ENCODE assay signal across 1 cellular context in the genomic region with DNA sequence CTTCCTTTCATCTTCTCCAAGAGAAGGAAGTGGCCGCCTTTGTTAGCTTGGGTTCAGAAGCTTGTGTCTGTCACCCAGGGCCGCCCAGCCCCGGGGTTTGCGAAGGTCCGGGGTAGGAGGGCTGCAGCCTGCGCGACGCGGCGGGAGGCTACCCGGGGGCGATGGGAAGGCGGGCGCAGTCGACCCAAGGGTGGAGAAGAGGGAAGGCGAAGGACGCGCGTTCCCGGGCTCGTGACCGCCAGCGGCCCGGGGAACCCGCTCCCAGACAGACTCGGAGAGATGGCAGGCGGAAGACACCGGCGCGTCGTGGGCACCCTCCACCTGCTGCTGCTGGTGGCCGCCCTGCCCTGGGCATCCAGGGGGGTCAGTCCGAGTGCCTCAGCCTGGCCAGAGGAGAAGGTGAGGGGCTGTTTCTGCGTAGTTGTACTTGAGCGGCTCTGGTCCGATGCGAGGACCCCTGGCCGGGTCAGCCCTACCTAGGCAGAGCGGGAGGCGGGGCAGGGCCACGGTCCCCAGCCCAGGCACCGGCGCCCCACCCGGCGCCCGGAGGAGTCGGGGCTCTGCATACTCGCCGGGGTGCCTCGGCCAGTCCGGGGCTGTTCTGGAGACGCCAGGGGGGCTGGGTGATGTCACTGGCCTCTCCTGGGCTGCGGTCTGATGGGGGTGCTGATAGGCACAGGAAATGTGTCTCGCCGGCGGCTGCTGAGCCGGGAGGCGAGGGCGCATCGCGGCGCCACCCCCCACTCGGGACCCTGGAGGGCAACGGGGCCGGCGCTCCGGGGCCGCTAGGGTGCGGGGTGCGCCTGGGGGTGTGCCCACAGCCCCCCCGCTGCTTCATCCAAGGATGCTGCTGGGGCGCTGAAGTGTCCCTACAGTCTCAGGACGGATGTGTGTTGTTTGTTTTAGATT.
A peak's percentile ranks its signal among the peaks of the same experiment; 100 is the strongest.
TF ChIP-seq lines count a peak whose summit lies in the region.

A gene (plus strand): TSS at position 178 of the 909 bp plus-strand sequence. CDS start 102 bp downstream, at position 280.

TF ChIP-seq in HepG2, 621 proteins besides CTCF, POLR2A, EP300 and RAD21 (continued from another document and continues in another):
- TF ChIP-seq, protein P1, sequence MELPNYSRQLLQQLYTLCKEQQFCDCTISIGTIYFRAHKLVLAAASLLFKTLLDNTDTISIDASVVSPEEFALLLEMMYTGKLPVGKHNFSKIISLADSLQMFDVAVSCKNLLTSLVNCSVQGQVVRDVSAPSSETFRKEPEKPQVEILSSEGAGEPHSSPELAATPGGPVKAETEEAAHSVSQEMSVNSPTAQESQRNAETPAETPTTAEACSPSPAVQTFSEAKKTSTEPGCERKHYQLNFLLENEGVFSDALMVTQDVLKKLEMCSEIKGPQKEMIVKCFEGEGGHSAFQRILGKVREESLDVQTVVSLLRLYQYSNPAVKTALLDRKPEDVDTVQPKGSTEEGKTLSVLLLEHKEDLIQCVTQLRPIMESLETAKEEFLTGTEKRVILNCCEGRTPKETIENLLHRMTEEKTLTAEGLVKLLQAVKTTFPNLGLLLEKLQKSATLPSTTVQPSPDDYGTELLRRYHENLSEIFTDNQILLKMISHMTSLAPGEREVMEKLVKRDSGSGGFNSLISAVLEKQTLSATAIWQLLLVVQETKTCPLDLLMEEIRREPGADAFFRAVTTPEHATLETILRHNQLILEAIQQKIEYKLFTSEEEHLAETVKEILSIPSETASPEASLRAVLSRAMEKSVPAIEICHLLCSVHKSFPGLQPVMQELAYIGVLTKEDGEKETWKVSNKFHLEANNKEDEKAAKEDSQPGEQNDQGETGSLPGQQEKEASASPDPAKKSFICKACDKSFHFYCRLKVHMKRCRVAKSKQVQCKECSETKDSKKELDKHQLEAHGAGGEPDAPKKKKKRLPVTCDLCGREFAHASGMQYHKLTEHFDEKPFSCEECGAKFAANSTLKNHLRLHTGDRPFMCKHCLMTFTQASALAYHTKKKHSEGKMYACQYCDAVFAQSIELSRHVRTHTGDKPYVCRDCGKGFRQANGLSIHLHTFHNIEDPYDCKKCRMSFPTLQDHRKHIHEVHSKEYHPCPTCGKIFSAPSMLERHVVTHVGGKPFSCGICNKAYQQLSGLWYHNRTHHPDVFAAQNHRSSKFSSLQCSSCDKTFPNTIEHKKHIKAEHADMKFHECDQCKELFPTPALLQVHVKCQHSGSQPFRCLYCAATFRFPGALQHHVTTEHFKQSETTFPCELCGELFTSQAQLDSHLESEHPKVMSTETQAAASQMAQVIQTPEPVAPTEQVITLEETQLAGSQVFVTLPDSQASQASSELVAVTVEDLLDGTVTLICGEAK (IDR thresholded peaks at IDR 0.05), result no peak
- TF ChIP-seq, protein P1 (CRISPR knock-in tag; IDR thresholded peaks at IDR 0.05), result no peak
- TF ChIP-seq MYNN (CRISPR knock-in tag; IDR thresholded peaks at IDR 0.05; ENCODE audit: low read depth) (no peak), ZFYVE20 (CRISPR knock-in tag; IDR thresholded peaks at IDR 0.05; ENCODE audit: borderline replicate concordance, low read depth) (no peak), CBX1 (IDR thresholded peaks at IDR 0.05; ENCODE audit: low read depth) (no peak), ZFP82 (CRISPR knock-in tag; IDR thresholded peaks at IDR 0.05; ENCODE audit: borderline replicate concordance) (no peak), ZNF577 (CRISPR knock-in tag; IDR thresholded peaks at IDR 0.05; ENCODE audit: borderline replicate concordance, low read depth) (no peak), KAT8 (CRISPR knock-in tag; IDR thresholded peaks at IDR 0.05) (no peak), ETV6 (CRISPR knock-in tag; conservative IDR thresholded peaks at IDR 0.05) (no peak), SETDB1 (CRISPR knock-in tag; IDR thresholded peaks at IDR 0.05; ENCODE audit: borderline replicate concordance) (no peak), ZNF672 (CRISPR knock-in tag; IDR thresholded peaks at IDR 0.05) (no peak), HIVEP1 (CRISPR knock-in tag; IDR thresholded peaks at IDR 0.05) (no peak), KDM4B (CRISPR knock-in tag; IDR thresholded peaks at IDR 0.05) (no peak), ISL2 (CRISPR knock-in tag; IDR thresholded peaks at IDR 0.05) (no peak), MXI1 (IDR thresholded peaks at IDR 0.05; ENCODE audit: borderline replicate concordance, low read depth, low read length) (no peak), GATA4 (IDR thresholded peaks at IDR 0.05; ENCODE audit: borderline replicate concordance, low read depth) (no peak)
- TF ChIP-seq, protein P2, sequence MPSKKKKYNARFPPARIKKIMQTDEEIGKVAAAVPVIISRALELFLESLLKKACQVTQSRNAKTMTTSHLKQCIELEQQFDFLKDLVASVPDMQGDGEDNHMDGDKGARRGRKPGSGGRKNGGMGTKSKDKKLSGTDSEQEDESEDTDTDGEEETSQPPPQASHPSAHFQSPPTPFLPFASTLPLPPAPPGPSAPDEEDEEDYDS (CRISPR knock-in tag; IDR thresholded peaks at IDR 0.05), result no peak
- TF ChIP-seq, protein P3, sequence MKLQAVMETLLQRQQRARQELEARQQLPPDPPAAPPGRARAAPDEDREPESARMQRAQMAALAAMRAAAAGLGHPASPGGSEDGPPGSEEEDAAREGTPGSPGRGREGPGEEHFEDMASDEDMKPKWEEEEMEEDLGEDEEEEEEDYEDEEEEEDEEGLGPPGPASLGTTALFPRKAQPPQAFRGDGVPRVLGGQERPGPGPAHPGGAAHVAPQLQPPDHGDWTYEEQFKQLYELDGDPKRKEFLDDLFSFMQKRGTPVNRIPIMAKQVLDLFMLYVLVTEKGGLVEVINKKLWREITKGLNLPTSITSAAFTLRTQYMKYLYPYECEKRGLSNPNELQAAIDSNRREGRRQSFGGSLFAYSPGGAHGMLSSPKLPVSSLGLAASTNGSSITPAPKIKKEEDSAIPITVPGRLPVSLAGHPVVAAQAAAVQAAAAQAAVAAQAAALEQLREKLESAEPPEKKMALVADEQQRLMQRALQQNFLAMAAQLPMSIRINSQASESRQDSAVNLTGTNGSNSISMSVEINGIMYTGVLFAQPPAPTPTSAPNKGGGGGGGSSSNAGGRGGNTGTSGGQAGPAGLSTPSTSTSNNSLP (IDR thresholded peaks at IDR 0.05; ENCODE audit: low read depth, low read length), result no peak
- TF ChIP-seq, protein P4, sequence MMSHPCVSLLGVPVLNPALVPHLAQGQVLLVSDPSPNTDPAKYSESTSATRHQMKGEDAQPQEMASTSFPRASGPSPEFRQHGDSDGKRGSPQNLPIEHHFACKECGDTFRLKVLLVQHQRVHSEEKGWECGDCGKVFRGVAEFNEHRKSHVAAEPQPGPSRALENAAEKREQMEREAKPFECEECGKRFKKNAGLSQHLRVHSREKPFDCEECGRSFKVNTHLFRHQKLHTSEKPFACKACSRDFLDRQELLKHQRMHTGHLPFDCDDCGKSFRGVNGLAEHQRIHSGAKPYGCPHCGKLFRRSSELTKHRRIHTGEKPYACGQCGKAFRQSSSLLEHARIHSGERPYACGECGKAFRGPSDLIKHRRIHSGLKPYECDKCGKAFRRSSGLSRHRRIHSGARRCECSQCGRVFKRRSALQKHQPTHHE (CRISPR knock-in tag; IDR thresholded peaks at IDR 0.05; ENCODE audit: borderline replicate concordance), result no peak
- TF ChIP-seq, protein P5, sequence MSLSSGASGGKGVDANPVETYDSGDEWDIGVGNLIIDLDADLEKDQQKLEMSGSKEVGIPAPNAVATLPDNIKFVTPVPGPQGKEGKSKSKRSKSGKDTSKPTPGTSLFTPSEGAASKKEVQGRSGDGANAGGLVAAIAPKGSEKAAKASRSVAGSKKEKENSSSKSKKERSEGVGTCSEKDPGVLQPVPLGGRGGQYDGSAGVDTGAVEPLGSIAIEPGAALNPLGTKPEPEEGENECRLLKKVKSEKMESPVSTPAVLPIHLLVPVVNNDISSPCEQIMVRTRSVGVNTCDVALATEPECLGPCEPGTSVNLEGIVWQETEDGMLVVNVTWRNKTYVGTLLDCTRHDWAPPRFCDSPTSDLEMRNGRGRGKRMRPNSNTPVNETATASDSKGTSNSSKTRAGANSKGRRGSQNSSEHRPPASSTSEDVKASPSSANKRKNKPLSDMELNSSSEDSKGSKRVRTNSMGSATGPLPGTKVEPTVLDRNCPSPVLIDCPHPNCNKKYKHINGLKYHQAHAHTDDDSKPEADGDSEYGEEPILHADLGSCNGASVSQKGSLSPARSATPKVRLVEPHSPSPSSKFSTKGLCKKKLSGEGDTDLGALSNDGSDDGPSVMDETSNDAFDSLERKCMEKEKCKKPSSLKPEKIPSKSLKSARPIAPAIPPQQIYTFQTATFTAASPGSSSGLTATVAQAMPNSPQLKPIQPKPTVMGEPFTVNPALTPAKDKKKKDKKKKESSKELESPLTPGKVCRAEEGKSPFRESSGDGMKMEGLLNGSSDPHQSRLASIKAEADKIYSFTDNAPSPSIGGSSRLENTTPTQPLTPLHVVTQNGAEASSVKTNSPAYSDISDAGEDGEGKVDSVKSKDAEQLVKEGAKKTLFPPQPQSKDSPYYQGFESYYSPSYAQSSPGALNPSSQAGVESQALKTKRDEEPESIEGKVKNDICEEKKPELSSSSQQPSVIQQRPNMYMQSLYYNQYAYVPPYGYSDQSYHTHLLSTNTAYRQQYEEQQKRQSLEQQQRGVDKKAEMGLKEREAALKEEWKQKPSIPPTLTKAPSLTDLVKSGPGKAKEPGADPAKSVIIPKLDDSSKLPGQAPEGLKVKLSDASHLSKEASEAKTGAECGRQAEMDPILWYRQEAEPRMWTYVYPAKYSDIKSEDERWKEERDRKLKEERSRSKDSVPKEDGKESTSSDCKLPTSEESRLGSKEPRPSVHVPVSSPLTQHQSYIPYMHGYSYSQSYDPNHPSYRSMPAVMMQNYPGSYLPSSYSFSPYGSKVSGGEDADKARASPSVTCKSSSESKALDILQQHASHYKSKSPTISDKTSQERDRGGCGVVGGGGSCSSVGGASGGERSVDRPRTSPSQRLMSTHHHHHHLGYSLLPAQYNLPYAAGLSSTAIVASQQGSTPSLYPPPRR (CRISPR knock-in tag; IDR thresholded peaks at IDR 0.05; ENCODE audit: borderline replicate concordance), result no peak
- TF ChIP-seq, protein P6, sequence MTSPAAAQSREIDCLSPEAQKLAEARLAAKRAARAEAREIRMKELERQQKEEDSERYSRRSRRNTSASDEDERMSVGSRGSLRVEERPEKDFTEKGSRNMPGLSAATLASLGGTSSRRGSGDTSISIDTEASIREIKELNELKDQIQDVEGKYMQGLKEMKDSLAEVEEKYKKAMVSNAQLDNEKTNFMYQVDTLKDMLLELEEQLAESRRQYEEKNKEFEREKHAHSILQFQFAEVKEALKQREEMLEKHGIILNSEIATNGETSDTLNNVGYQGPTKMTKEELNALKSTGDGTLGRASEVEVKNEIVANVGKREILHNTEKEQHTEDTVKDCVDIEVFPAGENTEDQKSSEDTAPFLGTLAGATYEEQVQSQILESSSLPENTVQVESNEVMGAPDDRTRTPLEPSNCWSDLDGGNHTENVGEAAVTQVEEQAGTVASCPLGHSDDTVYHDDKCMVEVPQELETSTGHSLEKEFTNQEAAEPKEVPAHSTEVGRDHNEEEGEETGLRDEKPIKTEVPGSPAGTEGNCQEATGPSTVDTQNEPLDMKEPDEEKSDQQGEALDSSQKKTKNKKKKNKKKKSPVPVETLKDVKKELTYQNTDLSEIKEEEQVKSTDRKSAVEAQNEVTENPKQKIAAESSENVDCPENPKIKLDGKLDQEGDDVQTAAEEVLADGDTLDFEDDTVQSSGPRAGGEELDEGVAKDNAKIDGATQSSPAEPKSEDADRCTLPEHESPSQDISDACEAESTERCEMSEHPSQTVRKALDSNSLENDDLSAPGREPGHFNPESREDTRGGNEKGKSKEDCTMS (CRISPR knock-in tag; conservative IDR thresholded peaks at IDR 0.05), result no peak
- TF ChIP-seq, protein P7, sequence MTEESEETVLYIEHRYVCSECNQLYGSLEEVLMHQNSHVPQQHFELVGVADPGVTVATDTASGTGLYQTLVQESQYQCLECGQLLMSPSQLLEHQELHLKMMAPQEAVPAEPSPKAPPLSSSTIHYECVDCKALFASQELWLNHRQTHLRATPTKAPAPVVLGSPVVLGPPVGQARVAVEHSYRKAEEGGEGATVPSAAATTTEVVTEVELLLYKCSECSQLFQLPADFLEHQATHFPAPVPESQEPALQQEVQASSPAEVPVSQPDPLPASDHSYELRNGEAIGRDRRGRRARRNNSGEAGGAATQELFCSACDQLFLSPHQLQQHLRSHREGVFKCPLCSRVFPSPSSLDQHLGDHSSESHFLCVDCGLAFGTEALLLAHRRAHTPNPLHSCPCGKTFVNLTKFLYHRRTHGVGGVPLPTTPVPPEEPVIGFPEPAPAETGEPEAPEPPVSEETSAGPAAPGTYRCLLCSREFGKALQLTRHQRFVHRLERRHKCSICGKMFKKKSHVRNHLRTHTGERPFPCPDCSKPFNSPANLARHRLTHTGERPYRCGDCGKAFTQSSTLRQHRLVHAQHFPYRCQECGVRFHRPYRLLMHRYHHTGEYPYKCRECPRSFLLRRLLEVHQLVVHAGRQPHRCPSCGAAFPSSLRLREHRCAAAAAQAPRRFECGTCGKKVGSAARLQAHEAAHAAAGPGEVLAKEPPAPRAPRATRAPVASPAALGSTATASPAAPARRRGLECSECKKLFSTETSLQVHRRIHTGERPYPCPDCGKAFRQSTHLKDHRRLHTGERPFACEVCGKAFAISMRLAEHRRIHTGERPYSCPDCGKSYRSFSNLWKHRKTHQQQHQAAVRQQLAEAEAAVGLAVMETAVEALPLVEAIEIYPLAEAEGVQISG (CRISPR knock-in tag; IDR thresholded peaks at IDR 0.05), result 0 out of 2 replicates have a peak, but pooled peaks have one; percentile 16
- TF ChIP-seq, protein P8, sequence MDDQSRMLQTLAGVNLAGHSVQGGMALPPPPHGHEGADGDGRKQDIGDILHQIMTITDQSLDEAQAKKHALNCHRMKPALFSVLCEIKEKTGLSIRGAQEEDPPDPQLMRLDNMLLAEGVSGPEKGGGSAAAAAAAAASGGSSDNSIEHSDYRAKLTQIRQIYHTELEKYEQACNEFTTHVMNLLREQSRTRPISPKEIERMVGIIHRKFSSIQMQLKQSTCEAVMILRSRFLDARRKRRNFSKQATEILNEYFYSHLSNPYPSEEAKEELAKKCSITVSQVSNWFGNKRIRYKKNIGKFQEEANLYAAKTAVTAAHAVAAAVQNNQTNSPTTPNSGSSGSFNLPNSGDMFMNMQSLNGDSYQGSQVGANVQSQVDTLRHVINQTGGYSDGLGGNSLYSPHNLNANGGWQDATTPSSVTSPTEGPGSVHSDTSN (CRISPR knock-in tag; IDR thresholded peaks at IDR 0.05; ENCODE audit: borderline replicate concordance), result no peak
